In genomic region chr18:45658756-45659155, GRCh38 we compare ENCODE assay signal across 28 cellular contexts. TPM values are rescaled to one million over a fixed set of nuclear protein-coding genes. Genes with fewer than 3 reads are reported as not detected.
A peak's percentile ranks its signal among the peaks of the same experiment; 100 is the strongest.
DNase-seq lines count a peak whose midpoint lies in the region; ATAC-seq, FAIRE-seq and TF ChIP-seq lines count a peak whose summit lies in the region.
"Had no signal": no experiment of that assay in that cellular context is flagged by ENCODE, and none has a peak within 500 bp of the region (broad histone marks: within the 10 kb centered on the region; RNA-seq: fewer than 3 reads in every experiment).

No MANE protein-coding gene starts in this region.

- H3K9ac ChIP-seq in mammary epithelial cell (ENCODE audit: insufficient read depth, low read length): no peak overlapping the region
- H3K9ac ChIP-seq: neural progenitor cell had no signal

- no peak overlapping the region for H3K4me2 ChIP-seq in mammary epithelial cell (ENCODE audit: insufficient read depth, low read depth, low read length)
- H3K4me2 ChIP-seq: neural progenitor cell had no signal

- FAIRE-seq in H54 (lab: Jason Lieb, UNC): no peak
- FAIRE-seq: A204.1, GM19239, urothelium cell line had no signal

- no peak overlapping the region for H3K4me3 ChIP-seq in ACC112 (ENCODE audit: low read depth, low read length)
- H3K4me3 ChIP-seq in mammary epithelial cell (replicated peaks in 1 of 3; ENCODE audit: insufficient read depth in 1 of 3, low read depth in 2 of 3, low read length in 3 of 3): no peak overlapping the region
- H3K4me3 ChIP-seq: esophagus squamous epithelium, heart left ventricle, neural progenitor cell, psoas muscle, spleen had no signal

- dilution Hi-C loops in mammary epithelial cell (cut with HindIII; ENCODE audit: low sequenced_read_pairs): no loop called here

- H3K36me3 ChIP-seq in ACC112 (ENCODE audit: insufficient read depth, low read length) (no peaks in the 10 kb centered on the region), mammary epithelial cell (ENCODE audit: insufficient read depth, low read length) (no peaks in the 10 kb centered on the region)
- H3K36me3 ChIP-seq: esophagus squamous epithelium, heart left ventricle, neural progenitor cell, spleen had no signal

- H3K4me1 Mint-ChIP-seq in immature natural killer cell: peaks cover 19 to 20% of the 10 kb centered on the region in 2 donors
- H3K4me1 Mint-ChIP-seq: neural progenitor cell had no signal

- WGBS in mammary epithelial cell (ENCODE audit: low coverage, missing lambda C conversion rate): 51% methylated on average over 4 of the region's 4 CpGs

- no peaks in the 10 kb centered on the region for H3K36me3 Mint-ChIP-seq in immature natural killer cell
- H3K36me3 Mint-ChIP-seq: neural progenitor cell had no signal

- no peak overlapping the region for H3K4me3 Mint-ChIP-seq in immature natural killer cell
- H3K4me3 Mint-ChIP-seq: neural progenitor cell had no signal

- peak; percentile 81 for DNase-seq in LHCN-M2 (ENCODE audit: low read depth)
- DNase-seq in mammary epithelial cell: peak; percentile 55
- peak; percentile 21 for DNase-seq in iris pigment epithelial cell (ENCODE audit: low read depth)
- DNase-seq in H54 (ENCODE audit: insufficient read length, low spot score): no peak
- no peak for DNase-seq in immature natural killer cell
- DNase-seq: activated gamma-delta T cell treated with Interleukin-2 at 50 U/mL for 16 hours; amniotic stem cell; C1 segment of cervical spinal cord; cerebellar nuclear complex; esophagus squamous epithelium; GDM1; GOT3; heart left ventricle; KBM-7; NCI-H187; NCI-H2227 treated with DMSO at 0.1 percent for 48 hours; OCI-M1; psoas muscle; spleen; stimulated activated CD4-positive, alpha-beta T cell treated with anti-CD3 and anti-CD28 coated beads, Interleukin-4, amount 100 ng/mL, for 24 hours had no signal

- H3K9me3 Mint-ChIP-seq in immature natural killer cell: no peaks in the 10 kb centered on the region
- H3K9me3 Mint-ChIP-seq: neural progenitor cell had no signal

- H3K79me2 ChIP-seq in ACC112 (ENCODE audit: control insufficient read depth, insufficient read depth, low read length, unreplicated experiment) (no peaks in the 10 kb centered on the region), mammary epithelial cell (ENCODE audit: insufficient read depth, low read length) (no peaks in the 10 kb centered on the region)

- in situ Hi-C loops in mammary epithelial cell (cut with MboI; ENCODE audit: low sequenced_read_pairs in 2 of 2): no loop called here

- no TSS peak for BruUV-seq in mammary epithelial cell (replicated peaks; lab: Mats Ljungman, UMichigan)

- TF ChIP-seq POLR2A in H54 (IDR thresholded peaks at IDR 0.05; ENCODE audit: low read depth, low read length): no peak

- H2AFZ ChIP-seq in ACC112 (ENCODE audit: low read length, unreplicated experiment) (no peak overlapping the region), mammary epithelial cell (ENCODE audit: low read depth, low read length) (peak overlapping the region; percentile 9)
- H2AFZ ChIP-seq: neural progenitor cell had no signal

- no peak for ATAC-seq in HG03342 (IDR thresholded peaks at IDR 0.05; ENCODE audit: unreplicated experiment)
- ATAC-seq in GM18502 (IDR thresholded peaks at IDR 0.05; ENCODE audit: poor library complexity, unreplicated experiment): no peak
- ATAC-seq: heart left ventricle, psoas muscle had no signal

- peak overlapping the region in 1 of 6 donors; percentile 7 for H3K27ac Mint-ChIP-seq in immature natural killer cell
- H3K27ac Mint-ChIP-seq: neural progenitor cell had no signal

- no peaks in the 10 kb centered on the region for H3K9me3 ChIP-seq in mammary epithelial cell (replicated peaks; ENCODE audit: insufficient read depth, low read length)
- H3K9me3 ChIP-seq: esophagus squamous epithelium, heart left ventricle, psoas muscle, spleen had no signal

- CTCF ChIA-PET in mammary epithelial cell (lab: Charles Lee; ENCODE audit: low non-redundant PET): no interaction called here

- H3K27me3 Mint-ChIP-seq in immature natural killer cell (ENCODE audit: low read depth in 3 of 3): peaks cover 0 to 3% (median 0%) of the 10 kb centered on the region in 3 donors

- H3K27ac ChIP-seq in ACC112 (ENCODE audit: low read depth, low read length): peak overlapping the region; percentile 54
- no peak overlapping the region for H3K27ac ChIP-seq in mammary epithelial cell (ENCODE audit: insufficient read depth, low read depth, low read length)
- H3K27ac ChIP-seq: esophagus squamous epithelium, heart left ventricle, neural progenitor cell, psoas muscle, spleen had no signal

- peaks cover 28% of the 10 kb centered on the region for H3K4me1 ChIP-seq in ACC112 (ENCODE audit: control insufficient read depth, insufficient read depth, low read length, unreplicated experiment)
- peaks cover 7% of the 10 kb centered on the region for H3K4me1 ChIP-seq in mammary epithelial cell (ENCODE audit: insufficient read depth, low read length)
- H3K4me1 ChIP-seq: esophagus squamous epithelium, psoas muscle had no signal

- intact Hi-C loops in mammary epithelial cell (cut with micrococcal nuclease): loop anchor here (1.0 kb wide), 1 partner anchor 37 kb away; no protein-coding TSS in a partner anchor

- no peak for TF ChIP-seq CTCF in mammary epithelial cell (conservative IDR thresholded peaks at IDR 0.05 in 1 of 2, IDR thresholded peaks at IDR 0.05 in 1 of 2; ENCODE audit: extremely low read depth in 1 of 2, insufficient read depth in 1 of 2, low read depth in 1 of 2, low read length in 2 of 2)

- no peaks in the 10 kb centered on the region for H4K20me1 ChIP-seq in mammary epithelial cell (ENCODE audit: insufficient read depth, low read length)

- H3K27me3 ChIP-seq in ACC112 (ENCODE audit: insufficient read depth, low read length) (no peaks in the 10 kb centered on the region), mammary epithelial cell (ENCODE audit: insufficient read depth, low read length) (no peaks in the 10 kb centered on the region)
- H3K27me3 ChIP-seq: esophagus squamous epithelium, heart left ventricle, neural progenitor cell, spleen had no signal

RNA-seq across cellular contexts. Expression of gene SLC14A2, which starts 43.5 kb away (rescaled TPM):
- total RNA-seq in LHCN-M2 (2014; rRNA removed) (not detected in 2 replicates), mammary epithelial cell (not detected)
- not detected for polyA plus RNA-seq in LHCN-M2 (2012)
- polyA plus RNA-seq in mammary epithelial cell (0.02 TPM), immature natural killer cell (under 1 TPM; 0.03 to 0.65 (median 0.19) TPM)
- polyA minus RNA-seq in mammary epithelial cell: not detected
- total RNA-seq: esophagus squamous epithelium, lower leg skin had no signal

Comparison
In these comparisons a context has a peak if more than half of its experiments do, and no peak if none do; other contexts are left out.
1. DNase-seq: peak in LHCN-M2 (single experiment), mammary epithelial cell (single experiment) and iris pigment epithelial cell (single experiment); none in H54 (single experiment) and immature natural killer cell (0 of 3).